8 cellular contexts compared by ENCODE assay signal in the genomic region with DNA sequence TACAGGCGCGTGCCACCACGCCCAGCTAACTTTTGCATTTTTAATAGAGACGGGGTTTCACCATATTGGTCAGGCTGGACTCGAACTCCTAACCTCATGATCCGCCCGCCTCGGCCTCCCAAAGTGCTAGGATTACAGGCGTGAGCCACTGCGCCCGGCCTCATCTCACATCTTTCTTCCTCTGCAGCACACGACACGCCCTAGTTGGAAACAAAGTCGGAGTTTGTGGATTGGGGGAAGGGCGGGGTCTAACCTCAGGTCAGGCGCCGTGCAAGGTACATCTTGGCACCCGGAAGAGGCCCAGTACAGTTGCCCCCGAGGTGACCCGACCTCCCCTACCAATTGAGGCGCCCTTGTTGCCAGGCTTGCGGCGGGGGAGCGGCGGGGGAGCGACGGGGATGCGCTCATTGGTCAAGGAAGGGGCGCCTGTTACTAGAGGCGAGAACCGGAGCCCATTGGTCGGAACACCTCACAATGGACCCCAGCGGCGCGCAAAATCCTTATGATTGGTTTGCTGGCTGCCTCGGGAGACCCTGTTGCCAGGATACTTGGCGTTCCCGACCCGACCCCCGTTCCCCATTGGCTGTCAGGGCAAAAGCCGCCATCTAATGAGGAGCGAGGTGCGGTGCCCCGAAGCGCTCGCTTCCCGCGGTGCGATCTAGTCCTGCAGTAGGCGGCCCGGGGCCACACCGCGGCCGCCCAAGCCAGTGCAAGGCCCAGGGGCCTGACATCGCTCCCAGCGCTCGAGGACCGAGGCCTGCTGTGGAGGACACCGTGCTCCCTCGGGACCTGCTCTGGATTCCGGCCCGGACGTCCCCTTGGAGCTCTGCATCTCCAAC. TPM values are rescaled to one million over a fixed set of nuclear protein-coding genes. Genes with fewer than 3 reads are reported as not detected.
DNase-seq lines count a peak whose midpoint lies in the region; ATAC-seq and TF ChIP-seq lines count a peak whose summit lies in the region.

A gene with protein sequence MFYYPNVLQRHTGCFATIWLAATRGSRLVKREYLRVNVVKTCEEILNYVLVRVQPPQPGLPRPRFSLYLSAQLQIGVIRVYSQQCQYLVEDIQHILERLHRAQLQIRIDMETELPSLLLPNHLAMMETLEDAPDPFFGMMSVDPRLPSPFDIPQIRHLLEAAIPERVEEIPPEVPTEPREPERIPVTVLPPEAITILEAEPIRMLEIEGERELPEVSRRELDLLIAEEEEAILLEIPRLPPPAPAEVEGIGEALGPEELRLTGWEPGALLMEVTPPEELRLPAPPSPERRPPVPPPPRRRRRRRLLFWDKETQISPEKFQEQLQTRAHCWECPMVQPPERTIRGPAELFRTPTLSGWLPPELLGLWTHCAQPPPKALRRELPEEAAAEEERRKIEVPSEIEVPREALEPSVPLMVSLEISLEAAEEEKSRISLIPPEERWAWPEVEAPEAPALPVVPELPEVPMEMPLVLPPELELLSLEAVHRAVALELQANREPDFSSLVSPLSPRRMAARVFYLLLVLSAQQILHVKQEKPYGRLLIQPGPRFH (plus strand): TSS at position 659 of the 839 bp plus-strand sequence. CDS start 473 bp downstream, outside the sequence.

- peak within 1 kb of the TSS; percentile 92 for H3K4me3 Mint-ChIP-seq in neural crest cell

- H3K27me3 ChIP-seq in stomach smooth muscle (ENCODE audit: control insufficient read depth in 1 of 2, insufficient read depth in 2 of 2, low read length in 2 of 2): no peaks in the 10 kb centered on the region

- peak within 1 kb of the TSS; percentile 89 for H3K27ac Mint-ChIP-seq in neural crest cell (ENCODE audit: unreplicated experiment)

- H3K4me1 ChIP-seq in stomach smooth muscle (ENCODE audit: control insufficient read depth, insufficient read depth, low read length): peaks cover 14% of the 10 kb centered on the region

- no peaks in the 10 kb centered on the region for H3K9me3 ChIP-seq in stomach smooth muscle (ENCODE audit: control insufficient read depth in 2 of 2, low read length in 2 of 2)

- TF ChIP-seq POLR2A in GM15510 (IDR thresholded peaks at IDR 0.05; ENCODE audit: borderline replicate concordance, extremely low read depth, insufficient read length): peak; percentile 54

- H3K36me3 Mint-ChIP-seq in neural crest cell (ENCODE audit: low read depth): peaks cover 7% of the 10 kb centered on the region

- peaks cover 6 to 16% of the 10 kb centered on the region in 2 donors for H3K36me3 ChIP-seq in stomach smooth muscle (ENCODE audit: control insufficient read depth in 2 of 2, insufficient read depth in 2 of 2, low read length in 2 of 2)

- peaks cover 25% of the 10 kb centered on the region for H3K4me1 Mint-ChIP-seq in neural crest cell

- no peaks in the 10 kb centered on the region for H3K9me3 Mint-ChIP-seq in neural crest cell

- H3K27ac ChIP-seq in stomach smooth muscle (ENCODE audit: low read length): peak within 1 kb of the TSS; percentile 37

- DNase-seq in NCI-H526 (lab: John Stamatoyannopoulos, UW) (peak; percentile 99), fibroblast of the conjunctiva (ENCODE audit: low read depth) (peak; percentile 72), neural crest cell (ENCODE audit: low read depth, low spot score) (peak; percentile 94), RPMI8226 (no peak)
- DNase-seq in activated T-helper 1 cell treated with anti-CD3 and anti-CD28 coated beads, Interleukin-2, amount 50 U/mL, for 16 hours (ENCODE audit: low read depth in 1 of 2, low spot score in 1 of 2): peak; percentile 44 to 52

- ATAC-seq in HG02884 (IDR thresholded peaks at IDR 0.05; ENCODE audit: unreplicated experiment): peak; percentile 76

- no peaks in the 10 kb centered on the region for H3K27me3 Mint-ChIP-seq in neural crest cell (ENCODE audit: low read depth)

- H3K4me3 ChIP-seq in stomach smooth muscle (ENCODE audit: low read length in 2 of 2): peak within 1 kb of the TSS; percentile 58 to 74

- H3K9ac ChIP-seq in stomach smooth muscle (ENCODE audit: low read length in 2 of 2): peak within 1 kb of the TSS; percentile 21 to 48

- no peak for TF ChIP-seq CTCF in neural crest cell (conservative IDR thresholded peaks at IDR 0.05)

RNA-seq across cellular contexts. Expression of the gene that starts here (rescaled TPM):
- total RNA-seq in neural crest cell: 160 and 163 TPM in 2 replicates
